Comparison of ENCODE assay signal across 1 cellular context in genomic region chr18:26777316-26778053, GRCh38.
TF ChIP-seq lines count a peak whose summit lies in the region.

No MANE protein-coding gene starts in this region.

TF ChIP-seq in H1, 55 proteins besides CTCF, POLR2A, EP300 and RAD21 (continued from another document):
- TF ChIP-seq, protein P1, sequence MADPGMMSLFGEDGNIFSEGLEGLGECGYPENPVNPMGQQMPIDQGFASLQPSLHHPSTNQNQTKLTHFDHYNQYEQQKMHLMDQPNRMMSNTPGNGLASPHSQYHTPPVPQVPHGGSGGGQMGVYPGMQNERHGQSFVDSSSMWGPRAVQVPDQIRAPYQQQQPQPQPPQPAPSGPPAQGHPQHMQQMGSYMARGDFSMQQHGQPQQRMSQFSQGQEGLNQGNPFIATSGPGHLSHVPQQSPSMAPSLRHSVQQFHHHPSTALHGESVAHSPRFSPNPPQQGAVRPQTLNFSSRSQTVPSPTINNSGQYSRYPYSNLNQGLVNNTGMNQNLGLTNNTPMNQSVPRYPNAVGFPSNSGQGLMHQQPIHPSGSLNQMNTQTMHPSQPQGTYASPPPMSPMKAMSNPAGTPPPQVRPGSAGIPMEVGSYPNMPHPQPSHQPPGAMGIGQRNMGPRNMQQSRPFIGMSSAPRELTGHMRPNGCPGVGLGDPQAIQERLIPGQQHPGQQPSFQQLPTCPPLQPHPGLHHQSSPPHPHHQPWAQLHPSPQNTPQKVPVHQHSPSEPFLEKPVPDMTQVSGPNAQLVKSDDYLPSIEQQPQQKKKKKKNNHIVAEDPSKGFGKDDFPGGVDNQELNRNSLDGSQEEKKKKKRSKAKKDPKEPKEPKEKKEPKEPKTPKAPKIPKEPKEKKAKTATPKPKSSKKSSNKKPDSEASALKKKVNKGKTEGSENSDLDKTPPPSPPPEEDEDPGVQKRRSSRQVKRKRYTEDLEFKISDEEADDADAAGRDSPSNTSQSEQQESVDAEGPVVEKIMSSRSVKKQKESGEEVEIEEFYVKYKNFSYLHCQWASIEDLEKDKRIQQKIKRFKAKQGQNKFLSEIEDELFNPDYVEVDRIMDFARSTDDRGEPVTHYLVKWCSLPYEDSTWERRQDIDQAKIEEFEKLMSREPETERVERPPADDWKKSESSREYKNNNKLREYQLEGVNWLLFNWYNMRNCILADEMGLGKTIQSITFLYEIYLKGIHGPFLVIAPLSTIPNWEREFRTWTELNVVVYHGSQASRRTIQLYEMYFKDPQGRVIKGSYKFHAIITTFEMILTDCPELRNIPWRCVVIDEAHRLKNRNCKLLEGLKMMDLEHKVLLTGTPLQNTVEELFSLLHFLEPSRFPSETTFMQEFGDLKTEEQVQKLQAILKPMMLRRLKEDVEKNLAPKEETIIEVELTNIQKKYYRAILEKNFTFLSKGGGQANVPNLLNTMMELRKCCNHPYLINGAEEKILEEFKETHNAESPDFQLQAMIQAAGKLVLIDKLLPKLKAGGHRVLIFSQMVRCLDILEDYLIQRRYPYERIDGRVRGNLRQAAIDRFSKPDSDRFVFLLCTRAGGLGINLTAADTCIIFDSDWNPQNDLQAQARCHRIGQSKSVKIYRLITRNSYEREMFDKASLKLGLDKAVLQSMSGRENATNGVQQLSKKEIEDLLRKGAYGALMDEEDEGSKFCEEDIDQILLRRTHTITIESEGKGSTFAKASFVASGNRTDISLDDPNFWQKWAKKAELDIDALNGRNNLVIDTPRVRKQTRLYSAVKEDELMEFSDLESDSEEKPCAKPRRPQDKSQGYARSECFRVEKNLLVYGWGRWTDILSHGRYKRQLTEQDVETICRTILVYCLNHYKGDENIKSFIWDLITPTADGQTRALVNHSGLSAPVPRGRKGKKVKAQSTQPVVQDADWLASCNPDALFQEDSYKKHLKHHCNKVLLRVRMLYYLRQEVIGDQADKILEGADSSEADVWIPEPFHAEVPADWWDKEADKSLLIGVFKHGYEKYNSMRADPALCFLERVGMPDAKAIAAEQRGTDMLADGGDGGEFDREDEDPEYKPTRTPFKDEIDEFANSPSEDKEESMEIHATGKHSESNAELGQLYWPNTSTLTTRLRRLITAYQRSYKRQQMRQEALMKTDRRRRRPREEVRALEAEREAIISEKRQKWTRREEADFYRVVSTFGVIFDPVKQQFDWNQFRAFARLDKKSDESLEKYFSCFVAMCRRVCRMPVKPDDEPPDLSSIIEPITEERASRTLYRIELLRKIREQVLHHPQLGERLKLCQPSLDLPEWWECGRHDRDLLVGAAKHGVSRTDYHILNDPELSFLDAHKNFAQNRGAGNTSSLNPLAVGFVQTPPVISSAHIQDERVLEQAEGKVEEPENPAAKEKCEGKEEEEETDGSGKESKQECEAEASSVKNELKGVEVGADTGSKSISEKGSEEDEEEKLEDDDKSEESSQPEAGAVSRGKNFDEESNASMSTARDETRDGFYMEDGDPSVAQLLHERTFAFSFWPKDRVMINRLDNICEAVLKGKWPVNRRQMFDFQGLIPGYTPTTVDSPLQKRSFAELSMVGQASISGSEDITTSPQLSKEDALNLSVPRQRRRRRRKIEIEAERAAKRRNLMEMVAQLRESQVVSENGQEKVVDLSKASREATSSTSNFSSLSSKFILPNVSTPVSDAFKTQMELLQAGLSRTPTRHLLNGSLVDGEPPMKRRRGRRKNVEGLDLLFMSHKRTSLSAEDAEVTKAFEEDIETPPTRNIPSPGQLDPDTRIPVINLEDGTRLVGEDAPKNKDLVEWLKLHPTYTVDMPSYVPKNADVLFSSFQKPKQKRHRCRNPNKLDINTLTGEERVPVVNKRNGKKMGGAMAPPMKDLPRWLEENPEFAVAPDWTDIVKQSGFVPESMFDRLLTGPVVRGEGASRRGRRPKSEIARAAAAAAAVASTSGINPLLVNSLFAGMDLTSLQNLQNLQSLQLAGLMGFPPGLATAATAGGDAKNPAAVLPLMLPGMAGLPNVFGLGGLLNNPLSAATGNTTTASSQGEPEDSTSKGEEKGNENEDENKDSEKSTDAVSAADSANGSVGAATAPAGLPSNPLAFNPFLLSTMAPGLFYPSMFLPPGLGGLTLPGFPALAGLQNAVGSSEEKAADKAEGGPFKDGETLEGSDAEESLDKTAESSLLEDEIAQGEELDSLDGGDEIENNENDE (IDR thresholded peaks at IDR 0.05; ENCODE audit: insufficient replicate concordance, low read length), result no peak
- TF ChIP-seq SRF (IDR thresholded peaks at IDR 0.05; ENCODE audit: low read depth, low read length) (no peak), RBBP5 (IDR thresholded peaks at IDR 0.05; ENCODE audit: borderline replicate concordance, low read depth, low read length) (no peak), POU5F1 (IDR thresholded peaks at IDR 0.05; ENCODE audit: low read depth, low read length) (no peak), SP1 (IDR thresholded peaks at IDR 0.05; ENCODE audit: low read depth, low read length) (no peak), CEBPB (IDR thresholded peaks at IDR 0.05; ENCODE audit: low read depth, low read length) (no peak), EGR1 (IDR thresholded peaks at IDR 0.05; ENCODE audit: borderline replicate concordance, low read depth, low read length) (no peak), CHD2 (IDR thresholded peaks at IDR 0.05; ENCODE audit: low read length) (no peak), NRF1 (IDR thresholded peaks at IDR 0.05; ENCODE audit: low read depth, low read length) (no peak), EZH2 (IDR thresholded peaks at IDR 0.05; ENCODE audit: low read depth, low read length, severe bottlenecking) (no peak), SUZ12 (IDR thresholded peaks at IDR 0.05; ENCODE audit: low read length) (no peak), SP2 (IDR thresholded peaks at IDR 0.05; ENCODE audit: low read length) (no peak), KDM1A (IDR thresholded peaks at IDR 0.05; ENCODE audit: borderline replicate concordance, low read length) (no peak), GABPA (IDR thresholded peaks at IDR 0.05; ENCODE audit: borderline replicate concordance, insufficient read depth, low read length) (no peak)
